8 cellular contexts compared by ENCODE assay signal in the genomic region with DNA sequence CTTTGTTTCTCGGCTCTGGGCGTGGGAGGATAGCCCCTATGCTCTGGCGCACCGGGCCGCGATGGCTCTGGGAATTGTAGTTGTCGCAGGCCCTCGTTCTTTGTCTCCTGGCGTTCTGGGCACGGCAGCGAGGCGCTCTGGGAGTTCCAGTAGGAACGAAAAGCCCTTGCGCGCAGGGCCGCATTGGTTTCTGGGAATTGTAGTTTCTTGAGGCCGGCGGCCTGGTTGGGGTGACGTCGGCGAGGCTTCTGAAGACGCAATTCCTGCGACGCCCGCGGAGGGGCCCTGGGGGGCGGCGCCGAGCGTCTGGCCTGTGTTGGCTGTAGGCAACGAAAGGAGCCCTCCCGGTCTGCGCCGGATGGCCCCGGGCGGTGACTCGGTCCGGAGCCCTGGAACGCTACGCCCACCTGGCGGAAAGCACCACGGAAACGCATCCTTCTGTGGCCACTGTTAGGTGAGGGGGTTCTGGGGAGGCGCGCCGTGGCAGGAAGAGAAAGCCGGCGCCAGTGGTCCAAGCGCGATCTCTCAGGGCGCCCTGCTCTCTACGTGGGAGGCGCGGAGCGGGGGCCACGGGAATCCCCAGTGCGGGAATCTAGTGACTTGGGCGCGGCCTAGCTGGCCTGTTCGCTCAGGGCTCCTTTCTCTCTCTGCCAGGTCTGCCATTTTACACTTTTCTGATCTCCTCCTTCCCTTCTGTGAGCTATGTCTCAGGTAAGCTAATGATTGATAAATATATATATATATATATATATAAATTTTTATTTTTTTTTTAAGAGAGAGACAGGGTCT. TPM values are rescaled to one million over a fixed set of nuclear protein-coding genes. Genes with fewer than 3 reads are reported as not detected.
DNase-seq lines count a peak whose midpoint lies in the region; ATAC-seq and TF ChIP-seq lines count a peak whose summit lies in the region.

A gene (plus strand): TSS at position 305 of the 789 bp plus-strand sequence. CDS start 398 bp downstream, at position 703.

- H3K36me3 ChIP-seq in BLaER1 (peaks cover 45% of the 10 kb centered on the region), duodenal mucosa (ENCODE audit: control insufficient read depth in 1 of 2, insufficient read depth in 2 of 2, low read length in 2 of 2) (peaks cover 36 to 39% of the 10 kb centered on the region in 2 donors)

- ATAC-seq in GM19035 (IDR thresholded peaks at IDR 0.05; ENCODE audit: unreplicated experiment), result peak; percentile 78
- peak; percentile 81 for ATAC-seq in HG03354 (IDR thresholded peaks at IDR 0.05; ENCODE audit: poor library complexity, severe bottlenecking, unreplicated experiment)

- H3K9ac ChIP-seq in BLaER1, result peak within 1 kb of the TSS; percentile 96
- H3K9ac ChIP-seq in duodenal mucosa (ENCODE audit: low read depth in 1 of 2, low read length in 2 of 2), result peak within 1 kb of the TSS; percentile 77 to 86

- H3K4me2 ChIP-seq in BLaER1, result peak within 1 kb of the TSS; percentile 93

- no peak for TF ChIP-seq POLR2A in lower leg skin (IDR thresholded peaks at IDR 0.05)

- peak within 1 kb of the TSS; percentile 98 for H3K27ac ChIP-seq in BLaER1
- peak within 1 kb of the TSS; percentile 99 for H3K27ac ChIP-seq in duodenal mucosa (ENCODE audit: low read depth, low read length)

- H3K4me1 ChIP-seq in BLaER1 (peaks cover 30% of the 10 kb centered on the region), duodenal mucosa (ENCODE audit: control insufficient read depth in 1 of 2, insufficient read depth in 2 of 2, low read length in 2 of 2) (peaks cover 0 to 13% of the 10 kb centered on the region in 2 donors)

- no peak for TF ChIP-seq CTCF in lower leg skin (IDR thresholded peaks at IDR 0.05)

- intact Hi-C loops in lower leg skin (cut with DNase I; ENCODE audit: low total_unique reads), result no loop called here

- H3K27me3 ChIP-seq in BLaER1 (no peaks in the 10 kb centered on the region), duodenal mucosa (ENCODE audit: control insufficient read depth in 1 of 2, insufficient read depth in 2 of 2, low read length in 2 of 2) (no peaks in the 10 kb centered on the region)

- H3K4me3 ChIP-seq in BLaER1 (peak within 1 kb of the TSS; percentile 95), duodenal mucosa (ENCODE audit: low read depth in 1 of 2, low read length in 2 of 2) (peak within 1 kb of the TSS; percentile 90 to 96), lower leg skin (ENCODE audit: low read depth, poor library complexity, severe bottlenecking) (peak within 1 kb of the TSS; percentile 85)

- DNase-seq in NCI-H510A (lab: John Stamatoyannopoulos, UW) (peak; percentile 96), lower leg skin (ENCODE audit: low spot score in 2 of 2) (peak; percentile 96 to 99)
- peak; percentile 93 for DNase-seq in activated CD4-positive, alpha-beta T cell treated with anti-CD3 and anti-CD28 coated beads, Interleukin-2, amount 50 U/mL, for 1 hour
- DNase-seq in stimulated activated CD4-positive, alpha-beta T cell treated with anti-CD3 and anti-CD28 coated beads, Interleukin-4, amount 100 ng/mL, for 48 hours (ENCODE audit: low read depth in 2 of 2), result peak; percentile 90 to 92

- WGBS in lower leg skin, 2 donors, result 1% methylated on average over 33 to 36 of the region's 60 CpGs

- H3K9me3 ChIP-seq in BLaER1, result peaks cover 83% of the 10 kb centered on the region
- H3K9me3 ChIP-seq in duodenal mucosa (ENCODE audit: control insufficient read depth in 1 of 2, low read length in 2 of 2), result peaks cover 59 to 78% of the 10 kb centered on the region in 2 donors

- no peaks in the 10 kb centered on the region for H4K20me1 ChIP-seq in BLaER1

RNA-seq across cellular contexts. Expression of the gene that starts here (rescaled TPM):
- 10 to 100 TPM; 10.3 to 21.5 (median 18.5) TPM for total RNA-seq in lower leg skin

Comparison
In these comparisons a context has a peak if more than half of its experiments do, and no peak if none do; other contexts are left out.
1. Peak in every context shown above with its lines: DNase-seq, ATAC-seq, H3K4me3 ChIP-seq and H3K27ac ChIP-seq.